8 cellular contexts compared by ENCODE assay signal in the genomic region with DNA sequence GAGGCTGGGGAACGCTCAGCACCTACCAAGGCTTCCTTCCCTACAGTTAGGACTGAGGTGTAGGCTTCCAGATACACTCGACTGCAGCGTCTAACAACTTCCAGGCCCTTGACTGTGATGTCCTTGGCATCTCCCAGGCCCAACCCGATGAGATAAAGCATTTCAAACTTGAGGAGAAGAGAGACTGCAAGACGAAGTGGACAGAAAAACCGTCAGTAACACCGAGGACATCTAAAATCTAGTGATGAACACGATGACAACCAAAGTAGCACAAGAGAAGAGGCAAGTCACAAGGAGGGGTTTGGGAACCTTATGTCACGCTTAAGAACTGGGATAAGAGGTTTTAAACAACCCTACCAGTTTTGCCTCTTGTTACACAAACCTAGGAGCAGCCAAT. TPM values are rescaled to one million over a fixed set of nuclear protein-coding genes. Genes with fewer than 3 reads are reported as not detected.
A peak's percentile ranks its signal among the peaks of the same experiment; 100 is the strongest.
DNase-seq lines count a peak whose midpoint lies in the region; ATAC-seq and TF ChIP-seq lines count a peak whose summit lies in the region.

No MANE protein-coding gene starts in this region.

- intact Hi-C loops in dorsolateral prefrontal cortex (cut with DNase I) = loop anchor here in 1 of 2 donors (5.0 kb wide), 1 partner anchor 212 kb away; a partner anchor contains a TSS

- no peaks in the 10 kb centered on the region for H3K9me3 ChIP-seq in SU-DHL-6 (ENCODE audit: insufficient read depth, low read length)
- H3K9me3 ChIP-seq in mononuclear cell (ENCODE audit: low read depth, low read length) = no peaks in the 10 kb centered on the region

- peak overlapping the region; percentile 85 for H3K9ac ChIP-seq in SU-DHL-6 (ENCODE audit: low read length)

- H3K27me3 ChIP-seq in SU-DHL-6 (ENCODE audit: low read length) (no peaks in the 10 kb centered on the region), dorsolateral prefrontal cortex (no peaks in the 10 kb centered on the region), mononuclear cell (ENCODE audit: insufficient read depth, low read length) (no peaks in the 10 kb centered on the region)

- H3K4me1 ChIP-seq in mononuclear cell (ENCODE audit: insufficient read depth, low read length) (peaks cover 31% of the 10 kb centered on the region), urinary bladder (ENCODE audit: insufficient read depth) (peaks cover 1% of the 10 kb centered on the region)

- H4K20me1 ChIP-seq in SU-DHL-6 (ENCODE audit: low read depth, low read length) = no peaks in the 10 kb centered on the region

- peaks cover 46% of the 10 kb centered on the region for H3K79me2 ChIP-seq in SU-DHL-6 (ENCODE audit: insufficient read depth, low read length)

- H3K4me3 ChIP-seq in AG10803 (ENCODE audit: low read length) (peak overlapping the region; percentile 84), SU-DHL-6 (ENCODE audit: insufficient read depth, low read length, poor library complexity, severe bottlenecking) (peak overlapping the region; percentile 91), dorsolateral prefrontal cortex (peak overlapping the region; percentile 51 to 94 (median 81)), mononuclear cell (ENCODE audit: low read length) (peak overlapping the region; percentile 76), urinary bladder (ENCODE audit: low read depth, low read length) (peak overlapping the region; percentile 70)

- no peaks in the 10 kb centered on the region for H3K9me2 ChIP-seq in SU-DHL-6 (replicated peaks; ENCODE audit: insufficient read depth, low read length)

- TF ChIP-seq CTCF in AG10803 (conservative IDR thresholded peaks at IDR 0.05; ENCODE audit: low read length) (no peak), SU-DHL-6 (IDR thresholded peaks at IDR 0.05; ENCODE audit: insufficient read depth, low read length, poor library complexity, severe bottlenecking) (no peak), dorsolateral prefrontal cortex (IDR thresholded peaks at IDR 0.05 in 54 of 56, conservative IDR thresholded peaks at IDR 0.05 in 2 of 56; ENCODE audit: low read depth in 1 of 56, partially characterized antibody in 56 of 56) (no peak)

- peak; percentile 30 for ATAC-seq in GM19035 (IDR thresholded peaks at IDR 0.05; ENCODE audit: unreplicated experiment)
- peak; percentile 40 for ATAC-seq in HG03159 (IDR thresholded peaks at IDR 0.05; ENCODE audit: unreplicated experiment)

- H2AFZ ChIP-seq in SU-DHL-6 (ENCODE audit: low read depth, low read length, severe bottlenecking) = peak overlapping the region; percentile 85

- H3K36me3 ChIP-seq in SU-DHL-6 (ENCODE audit: low read length) = peaks cover 9% of the 10 kb centered on the region; the same call in 1 of the 2 replicates
- H3K36me3 ChIP-seq in urinary bladder (ENCODE audit: insufficient read depth) = no peaks in the 10 kb centered on the region

- DNase-seq in AG10803 (ENCODE audit: low read depth) = peak; percentile 20
- peak in 2 of 10 donors; percentile 6 to 21 for DNase-seq in dorsolateral prefrontal cortex
- no peak for DNase-seq in KG1 (lab: John Stamatoyannopoulos, UW)

- under 1% methylated on average over 9 of the region's 9 CpGs for WGBS in urinary bladder

- peak overlapping the region; percentile 64 for H3K4me2 ChIP-seq in SU-DHL-6 (ENCODE audit: low read depth, low read length, poor library complexity, severe bottlenecking)

- peak overlapping the region; percentile 0; the same call in 1 of the 2 replicates for H3K27ac ChIP-seq in SU-DHL-6 (ENCODE audit: low read depth, low read length)
- peak overlapping the region in 55 of 59 donors; percentile 26 to 95 (median 76) for H3K27ac ChIP-seq in dorsolateral prefrontal cortex
- H3K27ac ChIP-seq in urinary bladder (ENCODE audit: low read depth) = peak overlapping the region; percentile 27

- H3F3A ChIP-seq in SU-DHL-6 (ENCODE audit: insufficient read depth) = 0 out of 2 replicates have a peak, but pooled peaks cover 5% of the 10 kb centered on the region

RNA-seq across cellular contexts. Expression of a gene that starts 0.3 kb away (rescaled TPM):
- total RNA-seq in dorsolateral prefrontal cortex = 10 to 100 TPM; 10.7 to 31.8 (median 19.2) TPM
- 42.1 TPM for total RNA-seq in mononuclear cell
- 36.4 TPM for total RNA-seq in urinary bladder
- 23.9 TPM for polyA plus RNA-seq in urinary bladder

Comparison
In these comparisons a context has a peak if more than half of its experiments do, and no peak if none do; other contexts are left out.
1. H3K27ac ChIP-seq: peak in every context shown above with its lines; median percentile 76 in dorsolateral prefrontal cortex; 27 in urinary bladder; 0 in SU-DHL-6.